ENCODE assay signal across 9 cellular contexts in the genomic region with DNA sequence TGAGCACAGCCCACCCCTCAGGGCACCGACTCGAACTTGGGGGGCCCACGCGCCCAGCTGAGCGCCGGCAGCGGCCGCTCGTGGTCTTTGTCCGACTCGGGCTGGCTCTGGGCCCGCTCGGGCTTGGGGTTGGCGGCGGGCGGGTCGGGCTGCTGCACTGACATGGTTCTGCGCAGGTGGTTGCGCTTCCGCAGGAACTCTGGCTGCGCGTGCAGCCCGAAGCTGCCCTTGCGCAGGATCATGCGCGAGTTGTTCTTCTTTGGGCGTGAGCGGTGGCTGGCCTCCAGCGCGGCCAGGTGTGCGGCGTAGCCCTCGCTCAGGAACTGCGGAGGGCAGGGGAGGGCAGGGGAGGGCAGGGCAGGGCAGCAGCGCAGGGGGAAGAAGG. TPM values are rescaled to one million over a fixed set of nuclear protein-coding genes. Genes with fewer than 3 reads are reported as not detected.
A peak's percentile ranks its signal among the peaks of the same experiment; 100 is the strongest.
DNase-seq lines count a peak whose midpoint lies in the region; ATAC-seq lines count a peak whose summit lies in the region.
"Had no signal": no experiment of that assay in that cellular context is flagged by ENCODE, and none has a peak within 500 bp of the region (broad histone marks: within the 10 kb centered on the region; RNA-seq: fewer than 3 reads in every experiment).

No MANE protein-coding gene starts in this region.

- H3K4me3 Mint-ChIP-seq in activated naive CD4-positive, alpha-beta T cell treated with anti-CD3 and anti-CD28 coated beads for 36 hours: peak overlapping the region; percentile 25
- H3K4me3 Mint-ChIP-seq in stimulated activated naive CD8-positive, alpha-beta T cell treated with anti-CD3 and anti-CD28 coated beads, Interleukin-15, amount 100 ng/mL, for 72 hours: peak overlapping the region in 1 of 2 donors; percentile 64

- in situ Hi-C loops in ACHN (cut with HindIII; ENCODE audit: low pct_ligation_motif_present, low pct_unique_long_range_greater_than_20kb, low sequenced_read_pairs): no loop called here

- CTCF ChIA-PET in activated naive CD4-positive, alpha-beta T cell treated with anti-CD3 and anti-CD28 coated beads for 36 hours (lab: Charles Lee): no interaction called here

- H3K9me3 Mint-ChIP-seq in activated naive CD4-positive, alpha-beta T cell treated with anti-CD3 and anti-CD28 coated beads for 36 hours: no peaks in the 10 kb centered on the region
- no peaks in the 10 kb centered on the region for H3K9me3 Mint-ChIP-seq in stimulated activated naive CD8-positive, alpha-beta T cell treated with anti-CD3 and anti-CD28 coated beads, Interleukin-15, amount 100 ng/mL, for 72 hours

- ATAC-seq in stimulated activated naive CD8-positive, alpha-beta T cell treated with anti-CD3 and anti-CD28 coated beads, Interleukin-15, amount 100 ng/mL, for 72 hours: peak; percentile 78
- ATAC-seq in GM21825 (IDR thresholded peaks at IDR 0.05; ENCODE audit: unreplicated experiment): no peak
- ATAC-seq: A549 had no signal

- DNase-seq in NCI-H2029 (lab: John Stamatoyannopoulos, UW): peak; percentile 63
- no peak for DNase-seq in NCI-H2029 treated with DMSO at 0.1 percent for 48 hours (lab: John Stamatoyannopoulos, UW)
- DNase-seq in activated naive CD4-positive, alpha-beta T cell treated with anti-CD3 and anti-CD28 coated beads for 36 hours: peak; percentile 46
- peak in 1 of 2 donors; percentile 30 for DNase-seq in stimulated activated naive CD8-positive, alpha-beta T cell treated with anti-CD3 and anti-CD28 coated beads, Interleukin-15, amount 100 ng/mL, for 72 hours
- no peak for DNase-seq in NCI-H146 (lab: John Stamatoyannopoulos, UW)
- no peak for DNase-seq in ACHN

- peak overlapping the region; percentile 73 for H3K4me3 ChIP-seq in iPS-18c (ENCODE audit: insufficient read depth, low read depth, low read length)
- H3K4me3 ChIP-seq: A549 had no signal

- H3K27me3 Mint-ChIP-seq in activated naive CD4-positive, alpha-beta T cell treated with anti-CD3 and anti-CD28 coated beads for 36 hours (ENCODE audit: low read depth): no peaks in the 10 kb centered on the region
- peaks cover 17% of the 10 kb centered on the region for H3K27me3 Mint-ChIP-seq in stimulated activated naive CD8-positive, alpha-beta T cell treated with anti-CD3 and anti-CD28 coated beads, Interleukin-15, amount 100 ng/mL, for 72 hours

- no peaks in the 10 kb centered on the region for H3K9me3 ChIP-seq in iPS-18c (ENCODE audit: control insufficient read depth, insufficient read depth, low read length)
- H3K9me3 ChIP-seq: A549 had no signal

- no peak overlapping the region for H3K27ac Mint-ChIP-seq in activated naive CD4-positive, alpha-beta T cell treated with anti-CD3 and anti-CD28 coated beads for 36 hours
- no peak overlapping the region for H3K27ac Mint-ChIP-seq in stimulated activated naive CD8-positive, alpha-beta T cell treated with anti-CD3 and anti-CD28 coated beads, Interleukin-15, amount 100 ng/mL, for 72 hours

- peaks cover 6% of the 10 kb centered on the region for H3K4me1 Mint-ChIP-seq in activated naive CD4-positive, alpha-beta T cell treated with anti-CD3 and anti-CD28 coated beads for 36 hours (ENCODE audit: low read depth)
- H3K4me1 Mint-ChIP-seq in stimulated activated naive CD8-positive, alpha-beta T cell treated with anti-CD3 and anti-CD28 coated beads, Interleukin-15, amount 100 ng/mL, for 72 hours: peaks cover 32% of the 10 kb centered on the region

- no peaks in the 10 kb centered on the region for H3K36me3 Mint-ChIP-seq in activated naive CD4-positive, alpha-beta T cell treated with anti-CD3 and anti-CD28 coated beads for 36 hours (ENCODE audit: low read depth)

- intact Hi-C loops in activated naive CD4-positive, alpha-beta T cell treated with anti-CD3 and anti-CD28 coated beads for 36 hours (cut with micrococcal nuclease): no loop called here

RNA-seq across cellular contexts. Expression of gene PIMREG, which starts 11.1 kb away (rescaled TPM):
- total RNA-seq in activated naive CD4-positive, alpha-beta T cell treated with anti-CD3 and anti-CD28 coated beads for 36 hours: 10 to 100 TPM; 18.1 to 19.0 TPM

RNA-seq across cellular contexts. Expression of gene AIPL1, which starts 20.4 kb away (rescaled TPM):
- total RNA-seq in activated naive CD4-positive, alpha-beta T cell treated with anti-CD3 and anti-CD28 coated beads for 36 hours: not detected

Comparison
In these comparisons a context has a peak if more than half of its experiments do, and no peak if none do; other contexts are left out.
1. DNase-seq: peak in NCI-H2029 (single experiment) and activated naive CD4-positive, alpha-beta T cell treated with anti-CD3 and anti-CD28 coated beads for 36 hours (single experiment); none in NCI-H2029 treated with DMSO at 0.1 percent for 48 hours (single experiment), NCI-H146 (single experiment) and ACHN (single experiment).